In the genomic region with DNA sequence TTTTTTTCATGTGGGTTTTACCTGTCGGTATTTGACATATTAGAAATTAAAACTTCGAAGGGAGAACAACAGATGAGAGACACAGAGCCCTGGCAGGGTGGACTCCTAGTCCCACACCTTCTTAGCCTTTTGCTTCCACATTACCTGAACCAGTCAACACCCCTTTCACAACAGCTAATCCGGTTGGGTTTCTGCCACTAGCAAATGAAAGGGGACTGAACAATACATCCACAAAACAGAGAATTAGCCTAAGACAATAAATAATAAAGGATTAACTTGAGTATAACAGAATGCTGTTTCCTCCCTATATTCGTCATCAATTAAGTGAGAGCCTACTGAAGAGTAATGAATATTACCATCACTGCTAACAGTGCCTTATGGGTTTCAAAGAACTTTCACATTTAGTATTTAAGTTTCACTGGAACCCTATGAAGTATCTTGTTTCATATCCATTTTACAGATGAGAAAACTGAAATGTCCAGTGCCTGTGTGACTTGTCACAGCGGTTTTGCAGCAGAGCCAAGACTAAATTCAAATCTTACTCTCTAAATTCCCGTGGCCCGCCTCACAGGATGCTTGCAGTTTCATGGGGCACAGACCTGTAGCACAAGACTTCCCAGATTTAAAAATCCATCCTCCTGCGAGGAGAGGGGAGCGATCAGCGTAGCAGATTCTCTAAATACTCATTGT, we compare ENCODE assay signal across 8 cellular contexts. TPM values are rescaled to one million over a fixed set of nuclear protein-coding genes. Genes with fewer than 3 reads are reported as not detected.
DNase-seq lines count a peak whose midpoint lies in the region; ATAC-seq, FAIRE-seq and TF ChIP-seq lines count a peak whose summit lies in the region.

No MANE protein-coding gene starts in this region.

- H3K36me3 ChIP-seq in IMR-90 (ENCODE audit: control insufficient read depth, insufficient read depth, low read length) (no peaks in the 10 kb centered on the region), bronchial epithelial cell (ENCODE audit: control insufficient read depth, insufficient read depth, low read length) (no peaks in the 10 kb centered on the region)
- peaks cover 0 to 8% (median 0%) of the 10 kb centered on the region in 3 experiments for H3K36me3 ChIP-seq in naive thymus-derived CD4-positive, alpha-beta T cell (ENCODE audit: control insufficient read depth in 2 of 3, insufficient read depth in 3 of 3, low read length in 3 of 3)

- peak overlapping the region; percentile 44 for H3K9ac ChIP-seq in IMR-90 (ENCODE audit: low read depth, low read length)

- H2BK20ac ChIP-seq in IMR-90 (ENCODE audit: low read depth, low read length), result peak overlapping the region; percentile 25

- H2AK9ac ChIP-seq in IMR-90 (replicated peaks; ENCODE audit: low read depth, low read length, poor library complexity), result no peak overlapping the region

- dilution Hi-C loops in IMR-90 (cut with HindIII; ENCODE audit: low sequenced_read_pairs, unreplicated experiment), result no loop called here

- peak overlapping the region; percentile 96 to 100 for H3K4me3 Mint-ChIP-seq in CD14-positive monocyte
- peak overlapping the region; percentile 92 to 99 (median 97) for H3K4me3 Mint-ChIP-seq in naive thymus-derived CD4-positive, alpha-beta T cell

- peaks cover 0 to 2% (median 0%) of the 10 kb centered on the region in 7 donors for H3K9me3 Mint-ChIP-seq in CD14-positive monocyte
- H3K9me3 Mint-ChIP-seq in naive thymus-derived CD4-positive, alpha-beta T cell, result peaks cover 0 to 2% (median 0%) of the 10 kb centered on the region in 11 donors

- H2AFZ ChIP-seq in IMR-90 (replicated peaks; ENCODE audit: low read length, poor library complexity), result peak overlapping the region; percentile 88

- ATAC-seq in IMR-90 (ENCODE audit: low read depth) (no peak; the same call in 1 of the 2 replicates), HG03442 (IDR thresholded peaks at IDR 0.05; ENCODE audit: unreplicated experiment) (no peak)
- ATAC-seq in naive thymus-derived CD4-positive, alpha-beta T cell, result no peak

- H2BK120ac ChIP-seq in IMR-90 (ENCODE audit: low read depth, low read length), result peak overlapping the region; percentile 75

- FAIRE-seq in bronchial epithelial cell (lab: Jason Lieb, UNC), result no peak

- H2BK15ac ChIP-seq in IMR-90 (ENCODE audit: low read depth, low read length), result peak overlapping the region; percentile 53; the same call in 1 of the 3 replicates

- TF ChIP-seq CTCF in CD14-positive monocyte (IDR thresholded peaks at IDR 0.05) (no peak), IMR-90 (conservative IDR thresholded peaks at IDR 0.05; ENCODE audit: low read depth, low read length) (no peak), bronchial epithelial cell (IDR thresholded peaks at IDR 0.05; ENCODE audit: insufficient read depth, low read length, severe bottlenecking) (no peak)

- no peak for TF ChIP-seq RAD21 in IMR-90 (IDR thresholded peaks at IDR 0.05; ENCODE audit: low read length)

- POLR2A ChIA-PET in IMR-90 (lab: Charles Lee; ENCODE audit: unreplicated experiment), result no interaction called here
- POLR2A ChIA-PET in naive thymus-derived CD4-positive, alpha-beta T cell (lab: Charles Lee), result interaction anchor here (0.6 to 2.2 kb wide), 2 partner anchors 31 to 49 kb away, joined by 3 to 9 read pairs; a partner anchor contains a TSS

- peaks cover 7 to 8% of the 10 kb centered on the region in 2 donors for H3K36me3 Mint-ChIP-seq in CD14-positive monocyte
- H3K36me3 Mint-ChIP-seq in naive thymus-derived CD4-positive, alpha-beta T cell, result peaks cover 0 to 15% (median 0%) of the 10 kb centered on the region in 5 donors

- no TSS peak for BruUV-seq in IMR-90 (replicated peaks; lab: Mats Ljungman, UMichigan)

- H3K14ac ChIP-seq in IMR-90 (replicated peaks; ENCODE audit: low read depth, low read length), result peak overlapping the region; percentile 77

- peaks cover 14% of the 10 kb centered on the region for H3K9me1 ChIP-seq in IMR-90 (ENCODE audit: insufficient read depth, low read length)

- DNase-seq in CD14-positive monocyte (ENCODE audit: low spot score) (no peak), IMR-90 (no peak), bronchial epithelial cell (ENCODE audit: low read depth) (no peak), activated gamma-delta T cell treated with Interleukin-2 at 50 U/mL for 16 hours (no peak), AML-193 (lab: John Stamatoyannopoulos, UW) (no peak), Ammon's horn (ENCODE audit: low spot score) (no peak)
- DNase-seq in naive thymus-derived CD4-positive, alpha-beta T cell, result peak in 1 of 9 donors; percentile 31

- peak overlapping the region; percentile 80 for H4K5ac ChIP-seq in IMR-90 (ENCODE audit: low read depth, low read length)

- H4K20me1 ChIP-seq in IMR-90 (ENCODE audit: insufficient read depth, low read length), result peaks cover 12% of the 10 kb centered on the region; the same call in 1 of the 2 replicates

- CTCF ChIA-PET in IMR-90 (lab: Yijun Ruan, JAX), result no interaction called here
- CTCF ChIA-PET in naive thymus-derived CD4-positive, alpha-beta T cell (lab: Charles Lee), result interaction anchor here (0.6 to 1.4 kb wide), 3 partner anchors 32 to 843 kb away, joined by 3 to 4 read pairs (median 4); a partner anchor contains a TSS

- H3K79me1 ChIP-seq in IMR-90 (ENCODE audit: low read depth in 1 of 2, low read length in 2 of 2), result peaks cover 17 to 36% of the 10 kb centered on the region in 2 experiments

- H3K27ac ChIP-seq in IMR-90 (ENCODE audit: insufficient read depth, low read length), result peak overlapping the region; percentile 31
- peak overlapping the region; percentile 99 for H3K27ac ChIP-seq in naive thymus-derived CD4-positive, alpha-beta T cell (ENCODE audit: low read depth, low read length)

- no CpG with 5 or more reads among the region's 10 CpGs for WGBS in IMR-90 (ENCODE audit: extremely low coverage in 2 of 2, insufficient read length in 1 of 2), 2 experiments

- H3K27ac Mint-ChIP-seq in CD14-positive monocyte, result peak overlapping the region; percentile 85 to 95 (median 90)
- H3K27ac Mint-ChIP-seq in naive thymus-derived CD4-positive, alpha-beta T cell, result peak overlapping the region; percentile 80 to 97 (median 95)

- peak overlapping the region; percentile 44 for H2BK5ac ChIP-seq in IMR-90 (ENCODE audit: low read depth, low read length, poor library complexity, severe bottlenecking)

- peak overlapping the region; percentile 72 to 85 for H4K8ac ChIP-seq in IMR-90 (ENCODE audit: low read depth in 2 of 2, low read length in 2 of 2)

- no peaks in the 10 kb centered on the region for H3K27me3 ChIP-seq in IMR-90 (ENCODE audit: control insufficient read depth, insufficient read depth, low read length)
- H3K27me3 ChIP-seq in bronchial epithelial cell (ENCODE audit: control insufficient read depth, insufficient read depth, low read length), result no peaks in the 10 kb centered on the region
- H3K27me3 ChIP-seq in naive thymus-derived CD4-positive, alpha-beta T cell (ENCODE audit: control insufficient read depth in 2 of 2, insufficient read depth in 2 of 2, low read length in 2 of 2), result no peaks in the 10 kb centered on the region

- peak overlapping the region; percentile 77 for H3K4ac ChIP-seq in IMR-90 (ENCODE audit: low read depth, low read length)

- H3K9me3 ChIP-seq in IMR-90 (ENCODE audit: control insufficient read depth, insufficient read depth, low read length), result no peaks in the 10 kb centered on the region
- H3K9me3 ChIP-seq in naive thymus-derived CD4-positive, alpha-beta T cell (ENCODE audit: control insufficient read depth in 2 of 3, low read length in 3 of 3), result no peaks in the 10 kb centered on the region

- intact Hi-C loops in CD14-positive monocyte (cut with micrococcal nuclease) (loop anchor here in 1 of 2 donors (5.0 to 10.0 kb wide), 2 partner anchors 51 to 144 kb away; a partner anchor contains a TSS), IMR-90 (cut with micrococcal nuclease) (loop anchor here (2.0 kb wide), 1 partner anchor 88 kb away; a partner anchor contains a TSS)
- intact Hi-C loops in naive thymus-derived CD4-positive, alpha-beta T cell (cut with micrococcal nuclease), result loop anchor here (2.0 kb wide), 2 partner anchors 68 to 88 kb away; a partner anchor contains a TSS

- H3K23ac ChIP-seq in IMR-90 (ENCODE audit: low read depth, low read length), result peak overlapping the region; percentile 77

- H3K18ac ChIP-seq in IMR-90 (ENCODE audit: low read depth, low read length), result peak overlapping the region; percentile 4

- H3K4me2 ChIP-seq in IMR-90 (ENCODE audit: low read depth, low read length), result peak overlapping the region; percentile 96

- H3K56ac ChIP-seq in IMR-90 (ENCODE audit: extremely low read depth, insufficient read depth, low read length), result peak overlapping the region; percentile 67

- in situ Hi-C loops in IMR-90 (cut with MboI; ENCODE audit: low sequenced_read_pairs), result no loop called here

- peaks cover 0 to 3% (median 2%) of the 10 kb centered on the region in 3 donors for H3K27me3 Mint-ChIP-seq in CD14-positive monocyte (ENCODE audit: low read depth in 3 of 3)
- peaks cover 0 to 3% (median 0%) of the 10 kb centered on the region in 5 donors for H3K27me3 Mint-ChIP-seq in naive thymus-derived CD4-positive, alpha-beta T cell

- peaks cover 10% of the 10 kb centered on the region for H3K4me1 ChIP-seq in IMR-90 (ENCODE audit: control insufficient read depth, insufficient read depth, low read length)
- peaks cover 18 to 34% of the 10 kb centered on the region in 2 donors for H3K4me1 ChIP-seq in naive thymus-derived CD4-positive, alpha-beta T cell (ENCODE audit: control insufficient read depth in 2 of 2, insufficient read depth in 2 of 2, low read length in 2 of 2)

- peak overlapping the region; percentile 76 for H4K91ac ChIP-seq in IMR-90 (ENCODE audit: insufficient read depth, low read depth, low read length)

- TF ChIP-seq POLR2A in IMR-90 (IDR thresholded peaks at IDR 0.05; ENCODE audit: low read depth, low read length), result no peak

- H3K4me3 ChIP-seq in IMR-90 (ENCODE audit: insufficient read depth, low read depth, low read length) (peak overlapping the region; percentile 54), bronchial epithelial cell (ENCODE audit: low read depth, low read length) (peak overlapping the region; percentile 65)
- peak overlapping the region; percentile 86 for H3K4me3 ChIP-seq in naive thymus-derived CD4-positive, alpha-beta T cell (ENCODE audit: low read length)

- peak overlapping the region; percentile 49 for H2AK5ac ChIP-seq in IMR-90 (ENCODE audit: low read depth, low read length)

- H3K4me1 Mint-ChIP-seq in CD14-positive monocyte, result peaks cover 39% of the 10 kb centered on the region
- peaks cover 36 to 47% (median 43%) of the 10 kb centered on the region in 7 donors for H3K4me1 Mint-ChIP-seq in naive thymus-derived CD4-positive, alpha-beta T cell

RNA-seq across cellular contexts. Expression of a gene that starts 1.0 kb away (rescaled TPM):
- polyA plus RNA-seq in CD14-positive monocyte (10 to 100 TPM; 58.9 to 77.3 TPM), IMR-90 (2012; rRNA removed) (19.4 and 24.6 TPM in 2 replicates)
- total RNA-seq in IMR-90 (2012; rRNA removed) (29.4 and 66.4 TPM in 2 replicates), bronchial epithelial cell (18.7 and 23.0 TPM in 2 replicates)
- 1.6 and 2.2 TPM in 2 replicates for polyA plus RNA-seq in IMR-90 (2012; cell fraction: cytosol; rRNA removed)
- polyA plus RNA-seq in IMR-90 (2012; cell fraction: nucleus; rRNA removed; ENCODE audit: low replicate concordance), result 0.63 and 7.6 TPM in 2 replicates
- total RNA-seq in naive thymus-derived CD4-positive, alpha-beta T cell, result 100 to 1,000 TPM in 1 of 5 experiments, 10 to 100 TPM in 4; 37.2 to 100 (median 71.3) TPM
- polyA plus RNA-seq in naive thymus-derived CD4-positive, alpha-beta T cell, result 10 to 100 TPM; 30.4 to 32.0 TPM

RNA-seq across cellular contexts. Expression of a gene that starts 31.1 kb away (rescaled TPM):
- 100 to 1,000 TPM; 178 to 196 TPM for polyA plus RNA-seq in CD14-positive monocyte
- total RNA-seq in IMR-90 (2012; rRNA removed), result 53.1 and 64.7 TPM in 2 replicates
- polyA plus RNA-seq in IMR-90 (2012; rRNA removed), result 302 and 361 TPM in 2 replicates
- polyA plus RNA-seq in IMR-90 (2012; cell fraction: cytosol; rRNA removed), result 13.0 and 33.3 TPM in 2 replicates
- 11.4 and 110 TPM in 2 replicates for polyA plus RNA-seq in IMR-90 (2012; cell fraction: nucleus; rRNA removed; ENCODE audit: low replicate concordance)
- total RNA-seq in bronchial epithelial cell, result 62.7 and 105 TPM in 2 replicates
- total RNA-seq in naive thymus-derived CD4-positive, alpha-beta T cell, result 100 to 1,000 TPM in 3 of 5 experiments, 10 to 100 TPM in 2; 38.7 to 248 (median 111) TPM
- polyA plus RNA-seq in naive thymus-derived CD4-positive, alpha-beta T cell, result 100 to 1,000 TPM in 1 of 2 donors, 10 to 100 TPM in 1; 86.8 to 224 TPM
